In the genomic region with DNA sequence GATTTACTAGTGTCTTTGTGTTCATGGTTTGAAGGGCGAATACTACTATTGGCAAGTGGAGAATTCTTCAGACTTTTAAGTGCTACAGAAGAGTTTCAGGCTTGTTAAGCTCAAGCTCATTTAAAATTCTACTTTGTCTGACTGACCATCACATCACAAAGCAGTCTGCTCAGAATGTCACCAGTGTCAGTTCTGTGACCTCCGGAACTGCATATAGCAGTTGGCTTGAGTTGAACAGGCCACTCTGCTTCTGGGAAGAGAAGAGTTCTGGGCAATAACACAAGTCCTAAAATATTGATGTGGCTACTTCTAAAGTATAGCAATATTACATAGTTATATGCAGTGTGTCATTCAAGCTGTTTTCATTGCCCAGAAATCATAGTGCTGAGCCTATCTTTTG, we compare ENCODE assay signal across 19 cellular contexts.
"Had no signal": no experiment of that assay in that cellular context is flagged by ENCODE, and none has a peak within 500 bp of the region (broad histone marks: within the 10 kb centered on the region; RNA-seq: fewer than 3 reads in every experiment).

No MANE protein-coding gene starts in this region.

- DNase-seq: central memory CD4-positive, alpha-beta T cell; effector CD4-positive, alpha-beta T cell; endodermal cell; foreskin melanocyte; natural killer cell; occipital lobe; pancreas; retina; sigmoid colon; stimulated activated CD4-positive, alpha-beta T cell treated with anti-CD3 and anti-CD28 coated beads, Interleukin-2, amount 100 ng/mL, for 24 hours; stimulated activated CD4-positive, alpha-beta T cell treated with anti-CD3 and anti-CD28 coated beads, Interleukin-4, amount 100 ng/mL, for 4 hours; stimulated activated naive B cell treated with anti-CD40 and anti-IgM and Interleukin-4, amounts not matched to agents 10 μg/mL and 1 μg/mL and 100 μg/mL, for 72 hours; stomach; substantia nigra; transverse colon had no signal

- H3K9me3 ChIP-seq: pancreas, prostate gland, sigmoid colon, stomach, thoracic aorta, transverse colon had no signal

- H3K4me3 Mint-ChIP-seq: endodermal cell; mesothelial cell of epicardium; natural killer cell; stimulated activated naive B cell treated with anti-CD40 and anti-IgM and Interleukin-4, amounts not matched to agents 10 μg/mL and 1 μg/mL and 100 μg/mL, for 72 hours had no signal

- H3K9me3 Mint-ChIP-seq: endodermal cell; immature natural killer cell; mesothelial cell of epicardium; natural killer cell; stimulated activated naive B cell treated with anti-CD40 and anti-IgM and Interleukin-4, amounts not matched to agents 10 μg/mL and 1 μg/mL and 100 μg/mL, for 72 hours had no signal

- H3K4me1 Mint-ChIP-seq: mesothelial cell of epicardium; stimulated activated naive B cell treated with anti-CD40 and anti-IgM and Interleukin-4, amounts not matched to agents 10 μg/mL and 1 μg/mL and 100 μg/mL, for 72 hours had no signal

- H3K36me3 Mint-ChIP-seq: mesothelial cell of epicardium, natural killer cell had no signal

- H3K27me3 Mint-ChIP-seq: stimulated activated naive B cell treated with anti-CD40 and anti-IgM and Interleukin-4, amounts not matched to agents 10 μg/mL and 1 μg/mL and 100 μg/mL, for 72 hours had no signal

- H3K27ac Mint-ChIP-seq: endodermal cell; mesothelial cell of epicardium; stimulated activated naive B cell treated with anti-CD40 and anti-IgM and Interleukin-4, amounts not matched to agents 10 μg/mL and 1 μg/mL and 100 μg/mL, for 72 hours had no signal

- ATAC-seq: stimulated activated naive B cell treated with anti-CD40 and anti-IgM and Interleukin-4, amounts not matched to agents 10 μg/mL and 1 μg/mL and 100 μg/mL, for 72 hours had no signal
